10 cellular contexts compared by ENCODE assay signal in genomic region chr9:37104183-37104889, GRCh38. TPM values are rescaled to one million over a fixed set of nuclear protein-coding genes. Genes with fewer than 3 reads are reported as not detected.
DNase-seq lines count a peak whose midpoint lies in the region; ATAC-seq and TF ChIP-seq lines count a peak whose summit lies in the region.
"Had no signal": no experiment of that assay in that cellular context is flagged by ENCODE, and none has a peak within 500 bp of the region (broad histone marks: within the 10 kb centered on the region; RNA-seq: fewer than 3 reads in every experiment).

No MANE protein-coding gene starts in this region.

- peak; percentile 18 for DNase-seq in ELF-1 (ENCODE audit: low read depth, low spot score)
- no peak for DNase-seq in activated naive CD8-positive, alpha-beta T cell treated with anti-CD3 and anti-CD28 coated beads, Interleukin-2, amount 10 ng/mL, durations not matched to agents 7 days and 5 days
- peak; percentile 85 for DNase-seq in kidney tubule cell (ENCODE audit: low spot score)
- no peak for DNase-seq in stimulated activated naive B cell treated with anti-CD40 and anti-IgM and Interleukin-4, amounts not matched to agents 10 μg/mL and 1 μg/mL and 100 μg/mL, for 72 hours
- DNase-seq in H7: no peak
- no peak for DNase-seq in thyroid gland
- DNase-seq: NCI-H1092 had no signal

- H3K36me3 Mint-ChIP-seq in activated naive CD8-positive, alpha-beta T cell treated with anti-CD3 and anti-CD28 coated beads, Interleukin-2, amount 10 ng/mL, durations not matched to agents 7 days and 5 days: peaks cover 1% of the 10 kb centered on the region
- H3K36me3 Mint-ChIP-seq in stimulated activated naive B cell treated with anti-CD40 and anti-IgM and Interleukin-4, amounts not matched to agents 10 μg/mL and 1 μg/mL and 100 μg/mL, for 72 hours: peaks cover 2 to 6% of the 10 kb centered on the region in 2 donors

- ATAC-seq in HG02759 (IDR thresholded peaks at IDR 0.05; ENCODE audit: unreplicated experiment) (peak; percentile 59), GM21529 (IDR thresholded peaks at IDR 0.05; ENCODE audit: unreplicated experiment) (no peak)
- peak; percentile 54 for ATAC-seq in activated naive CD8-positive, alpha-beta T cell treated with anti-CD3 and anti-CD28 coated beads, Interleukin-2, amount 10 ng/mL, durations not matched to agents 7 days and 5 days (ENCODE audit: low read depth)
- ATAC-seq in stimulated activated naive B cell treated with anti-CD40 and anti-IgM and Interleukin-4, amounts not matched to agents 10 μg/mL and 1 μg/mL and 100 μg/mL, for 72 hours (replicated peaks): no peak

- H3K27ac Mint-ChIP-seq in activated naive CD8-positive, alpha-beta T cell treated with anti-CD3 and anti-CD28 coated beads, Interleukin-2, amount 10 ng/mL, durations not matched to agents 7 days and 5 days: no peak overlapping the region
- H3K27ac Mint-ChIP-seq in stimulated activated naive B cell treated with anti-CD40 and anti-IgM and Interleukin-4, amounts not matched to agents 10 μg/mL and 1 μg/mL and 100 μg/mL, for 72 hours: no peak overlapping the region
- H3K27ac Mint-ChIP-seq: stimulated activated naive CD8-positive, alpha-beta T cell treated with anti-CD3 and anti-CD28 coated beads, Interleukin-15, Interleukin-2, amounts not matched to agents 100 ng/mL and 50 ng/mL, for 24 hours had no signal

- no peak overlapping the region for H3K4me3 Mint-ChIP-seq in activated naive CD8-positive, alpha-beta T cell treated with anti-CD3 and anti-CD28 coated beads, Interleukin-2, amount 10 ng/mL, durations not matched to agents 7 days and 5 days
- H3K4me3 Mint-ChIP-seq in stimulated activated naive B cell treated with anti-CD40 and anti-IgM and Interleukin-4, amounts not matched to agents 10 μg/mL and 1 μg/mL and 100 μg/mL, for 72 hours: no peak overlapping the region
- H3K4me3 Mint-ChIP-seq: stimulated activated naive CD8-positive, alpha-beta T cell treated with anti-CD3 and anti-CD28 coated beads, Interleukin-15, Interleukin-2, amounts not matched to agents 100 ng/mL and 50 ng/mL, for 24 hours had no signal

- intact Hi-C loops in thyroid gland (cut with DNase I): no loop called here

- H3K9me3 ChIP-seq in thyroid gland: no peaks in the 10 kb centered on the region

- POLR2A ChIA-PET in activated naive CD8-positive, alpha-beta T cell treated with anti-CD3 and anti-CD28 coated beads, Interleukin-2, amount 10 ng/mL, durations not matched to agents 7 days and 5 days (lab: Charles Lee): interaction anchor here (1.0 kb wide), 1 partner anchor 16 kb away, joined by 5 read pairs; the partner anchor contains the start of gene ZCCHC7

- no peak overlapping the region for H3K27ac ChIP-seq in thyroid gland

- H3K27me3 ChIP-seq in H7 (ENCODE audit: control insufficient read depth, insufficient read depth, low read length) (no peaks in the 10 kb centered on the region), thyroid gland (no peaks in the 10 kb centered on the region)

- TF ChIP-seq POLR2A in thyroid gland (IDR thresholded peaks at IDR 0.05): no peak

- no peaks in the 10 kb centered on the region for H3K4me1 ChIP-seq in thyroid gland

- no peaks in the 10 kb centered on the region for H3K9me3 Mint-ChIP-seq in activated naive CD8-positive, alpha-beta T cell treated with anti-CD3 and anti-CD28 coated beads, Interleukin-2, amount 10 ng/mL, durations not matched to agents 7 days and 5 days
- H3K9me3 Mint-ChIP-seq in stimulated activated naive B cell treated with anti-CD40 and anti-IgM and Interleukin-4, amounts not matched to agents 10 μg/mL and 1 μg/mL and 100 μg/mL, for 72 hours: peaks cover 0 to 3% of the 10 kb centered on the region in 2 donors

- H3K4me1 Mint-ChIP-seq in activated naive CD8-positive, alpha-beta T cell treated with anti-CD3 and anti-CD28 coated beads, Interleukin-2, amount 10 ng/mL, durations not matched to agents 7 days and 5 days: peaks cover 20% of the 10 kb centered on the region
- peaks cover 33 to 53% of the 10 kb centered on the region in 2 donors for H3K4me1 Mint-ChIP-seq in stimulated activated naive B cell treated with anti-CD40 and anti-IgM and Interleukin-4, amounts not matched to agents 10 μg/mL and 1 μg/mL and 100 μg/mL, for 72 hours

- H3K27me3 Mint-ChIP-seq in activated naive CD8-positive, alpha-beta T cell treated with anti-CD3 and anti-CD28 coated beads, Interleukin-2, amount 10 ng/mL, durations not matched to agents 7 days and 5 days: peaks cover 4% of the 10 kb centered on the region
- H3K27me3 Mint-ChIP-seq in stimulated activated naive B cell treated with anti-CD40 and anti-IgM and Interleukin-4, amounts not matched to agents 10 μg/mL and 1 μg/mL and 100 μg/mL, for 72 hours: no peaks in the 10 kb centered on the region

- no peak for TF ChIP-seq CTCF in thyroid gland (IDR thresholded peaks at IDR 0.05)

- no peaks in the 10 kb centered on the region for H3K36me3 ChIP-seq in H7 (replicated peaks; ENCODE audit: control insufficient read depth, insufficient read depth, low read length)
- no peaks in the 10 kb centered on the region for H3K36me3 ChIP-seq in thyroid gland

- H3K4me3 ChIP-seq in H7 (ENCODE audit: insufficient read depth, low read depth, low read length): no peak overlapping the region
- H3K4me3 ChIP-seq in thyroid gland (replicated peaks in 1 of 3): no peak overlapping the region

RNA-seq across cellular contexts. Expression of gene ZCCHC7, which starts 16.0 kb away (rescaled TPM):
- 10 to 100 TPM; 32.8 to 33.5 TPM for total RNA-seq in activated naive CD8-positive, alpha-beta T cell treated with anti-CD3 and anti-CD28 coated beads, Interleukin-2, amount 10 ng/mL, durations not matched to agents 7 days and 5 days
- total RNA-seq in H7 (2014; rRNA removed; shearing (Covaris generic)): 20.5 and 28.6 TPM in 2 replicates
- total RNA-seq in thyroid gland: 10 to 100 TPM; 22.1 to 31.9 (median 25.6) TPM

Comparison
In these comparisons a context has a peak if more than half of its experiments do, and no peak if none do; other contexts are left out.
1. DNase-seq: peak in ELF-1 (single experiment) and kidney tubule cell (single experiment); none in activated naive CD8-positive, alpha-beta T cell treated with anti-CD3 and anti-CD28 coated beads, Interleukin-2, amount 10 ng/mL, durations not matched to agents 7 days and 5 days (single experiment), stimulated activated naive B cell treated with anti-CD40 and anti-IgM and Interleukin-4, amounts not matched to agents 10 μg/mL and 1 μg/mL and 100 μg/mL, for 72 hours (single experiment), H7 (single experiment) and thyroid gland (0 of 2).
2. ATAC-seq: peak in HG02759 (single experiment) and activated naive CD8-positive, alpha-beta T cell treated with anti-CD3 and anti-CD28 coated beads, Interleukin-2, amount 10 ng/mL, durations not matched to agents 7 days and 5 days (single experiment); none in stimulated activated naive B cell treated with anti-CD40 and anti-IgM and Interleukin-4, amounts not matched to agents 10 μg/mL and 1 μg/mL and 100 μg/mL, for 72 hours (0 of 2) and GM21529 (single experiment).